In genomic region chr2:113520837-113521236, GRCh38 we compare ENCODE assay signal across 2 cellular contexts. TPM values are rescaled to one million over a fixed set of nuclear protein-coding genes. Genes with fewer than 3 reads are reported as not detected.
"Had no signal": no experiment of that assay in that cellular context is flagged by ENCODE, and none has a peak within 500 bp of the region (broad histone marks: within the 10 kb centered on the region; RNA-seq: fewer than 3 reads in every experiment).

No MANE protein-coding gene starts in this region.

RNA-seq across cellular contexts. Expression of gene FOXD4L1, which starts 22.4 kb away (rescaled TPM):
- total RNA-seq: chondrocyte, endothelial cell of umbilical vein had no signal
